31 cellular contexts compared by ENCODE assay signal in the genomic region with DNA sequence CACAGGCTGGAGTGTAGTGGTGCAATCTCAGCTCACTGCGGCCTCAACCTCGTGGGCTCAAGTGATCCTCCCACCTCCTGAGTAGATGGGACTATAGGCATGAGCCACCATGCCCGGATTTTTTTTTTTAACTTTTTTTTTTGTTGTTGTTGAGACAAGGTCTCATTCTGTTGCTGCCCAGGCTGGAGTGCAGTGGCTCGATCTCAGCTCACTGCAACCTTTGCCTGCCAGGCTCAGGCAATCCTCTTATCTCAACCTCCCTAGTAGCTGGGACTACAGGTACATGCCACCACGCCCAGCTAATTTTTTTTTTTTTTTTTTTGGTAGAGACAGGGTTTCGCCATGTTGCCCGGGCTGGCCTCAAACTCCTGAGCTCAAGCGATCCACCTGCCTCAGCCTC.
"Had no signal": no experiment of that assay in that cellular context is flagged by ENCODE, and none has a peak within 500 bp of the region (broad histone marks: within the 10 kb centered on the region; RNA-seq: fewer than 3 reads in every experiment).

No MANE protein-coding gene starts in this region.

- H3K27ac ChIP-seq: adrenal gland, ascending aorta, body of pancreas, brain microvascular endothelial cell, cardiac muscle cell had no signal

- FAIRE-seq: astrocyte, bronchial epithelial cell had no signal

- H3K4me3 ChIP-seq: adrenal gland, ascending aorta, body of pancreas, breast epithelium, cardiac muscle cell had no signal

- H3K27me3 ChIP-seq: adrenal gland, ascending aorta, body of pancreas, brain microvascular endothelial cell, breast epithelium, cardiac muscle cell had no signal

- DNase-seq: activated effector memory CD4-positive, alpha-beta T cell treated with anti-CD3 and anti-CD28 coated beads, Interleukin-2, amount 50 U/mL, for 16 hours; activated effector memory CD4-positive, alpha-beta T cell treated with Interleukin-2 at 50 U/mL for 16 hours; activated gamma-delta T cell; activated gamma-delta T cell treated with Interleukin-2 at 50 U/mL for 16 hours; activated naive CD4-positive, alpha-beta T cell; activated naive CD4-positive, alpha-beta T cell treated with anti-CD3 and anti-CD28 coated beads for 36 hours; activated naive CD4-positive, alpha-beta T cell treated with anti-CD3 and anti-CD28 coated beads, Interleukin-2, amount 10 ng/mL, durations not matched to agents 7 days and 5 days; activated naive CD4-positive, alpha-beta T cell treated with Interleukin-2 at 50 U/mL for 16 hours; activated naive CD8-positive, alpha-beta T cell treated with anti-CD3 and anti-CD28 coated beads for 36 hours; activated naive CD8-positive, alpha-beta T cell treated with anti-CD3 and anti-CD28 coated beads, Interleukin-2, amount 10 ng/mL, durations not matched to agents 7 days and 5 days; activated naive CD8-positive, alpha-beta T cell treated with anti-CD3 and anti-CD28 coated beads, Interleukin-2, amount 50 U/mL, for 24 hours; activated T-cell treated with anti-CD3 and anti-CD28 coated beads, Interleukin-2, amount 50 U/mL, for 1 hour; activated T-cell treated with anti-CD3 and anti-CD28 coated beads, Interleukin-2, amount 50 U/mL, for 24 hours; activated T-cell treated with anti-CD3 and anti-CD28 coated beads, Interleukin-2, amount 50 U/mL, for 4 hours; activated T-cell treated with anti-CD3 and anti-CD28 coated beads, Interleukin-2, amount 50 U/mL, for 48 hours; activated T-cell treated with anti-CD3 and anti-CD28 coated beads, Interleukin-2, amount 50 U/mL, for 72 hours; adrenal gland; amniotic stem cell; amygdala; anterior cingulate cortex; aorta; body of pancreas; brain microvascular endothelial cell; caudate nucleus; central memory CD4-positive, alpha-beta T cell; cerebellar nuclear complex had no signal

- H3K36me3 ChIP-seq: adrenal gland, ascending aorta, brain microvascular endothelial cell, breast epithelium, cardiac muscle cell had no signal

- H3K9me3 ChIP-seq: adrenal gland, ascending aorta, body of pancreas, breast epithelium had no signal
